ENCODE assay signal across 20 cellular contexts in genomic region chr13:93045836-93046235, GRCh38.
DNase-seq lines count a peak whose midpoint lies in the region; TF ChIP-seq lines count a peak whose summit lies in the region.
"Had no signal": no experiment of that assay in that cellular context is flagged by ENCODE, and none has a peak within 500 bp of the region (broad histone marks: within the 10 kb centered on the region; RNA-seq: fewer than 3 reads in every experiment).

No MANE protein-coding gene starts in this region.

- H3K27me3 ChIP-seq in GM23248 (replicated peaks; ENCODE audit: insufficient read depth): no peaks in the 10 kb centered on the region; the same call in 1 of the 2 replicates

- H3K9me3 Mint-ChIP-seq in immature natural killer cell: peaks cover 2 to 36% (median 17%) of the 10 kb centered on the region in 6 donors

- H3K36me3 ChIP-seq in GM23248 (ENCODE audit: low read depth): no peaks in the 10 kb centered on the region

- peak; percentile 8 for DNase-seq in GM23248
- DNase-seq in NCI-H226: peak; percentile 60
- peak; percentile 5 for DNase-seq in fibroblast of mammary gland (ENCODE audit: low read depth)
- DNase-seq in non-pigmented ciliary epithelial cell (ENCODE audit: low read depth): peak; percentile 11
- no peak for DNase-seq in immature natural killer cell
- DNase-seq in stimulated activated CD4-positive, alpha-beta T cell treated with anti-CD3 and anti-CD28 coated beads, Interleukin-2, amount 100 ng/mL, for 24 hours: no peak
- no peak for DNase-seq in posterior cingulate gyrus
- DNase-seq: DMS79 treated with DMSO at 0.1 percent for 48 hours, MM.1S, NCI-H1048, NCI-H1417 treated with DMSO at 0.1 percent for 48 hours, NCI-H187, NCI-H69, SHP77 treated with DMSO at 0.1 percent for 48 hours had no signal

- 22 to 36% methylated on average over 1 of the region's 1 CpG for WGBS in GM23248 (ENCODE audit: low coverage in 1 of 2, low lambda C conversion rate in 2 of 2, missing lambda C conversion rate in 2 of 2), 2 experiments

- no peak overlapping the region for H3K4me3 ChIP-seq in GM23248
- H3K4me3 ChIP-seq in fibroblast of mammary gland (ENCODE audit: control insufficient read depth, low read depth, low read length): no peak overlapping the region
- H3K4me3 ChIP-seq: A549, GM12878, K562, SK-N-MC had no signal

- in situ Hi-C loops in GM23248 (cut with MboI): no loop called here

- peaks cover 0 to 1% (median 0%) of the 10 kb centered on the region in 3 donors for H3K36me3 Mint-ChIP-seq in immature natural killer cell

- H3K4me3 Mint-ChIP-seq in immature natural killer cell: no peak overlapping the region
- H3K4me3 Mint-ChIP-seq: B cell had no signal

- no peaks in the 10 kb centered on the region for H3K4me1 Mint-ChIP-seq in immature natural killer cell
- H3K4me1 Mint-ChIP-seq: B cell had no signal

- H4K20me1 ChIP-seq in GM23248 (ENCODE audit: insufficient read depth): no peaks in the 10 kb centered on the region

- H3K27ac ChIP-seq in GM23248: no peak overlapping the region
- H3K27ac ChIP-seq: A549, RWPE1, SK-N-MC had no signal

- peaks cover 3 to 4% (median 3%) of the 10 kb centered on the region in 3 donors for H3K27me3 Mint-ChIP-seq in immature natural killer cell (ENCODE audit: low read depth in 3 of 3)
- H3K27me3 Mint-ChIP-seq: B cell had no signal

- H3K27ac Mint-ChIP-seq in immature natural killer cell: no peak overlapping the region
- H3K27ac Mint-ChIP-seq: B cell had no signal

- H3K9ac ChIP-seq in GM23248: no peak overlapping the region

- no peak overlapping the region for H3K4me2 ChIP-seq in GM23248 (ENCODE audit: unreplicated experiment)
- H3K4me2 ChIP-seq: A549 had no signal

- H3K9me3 ChIP-seq in GM23248 (ENCODE audit: low read depth): no peaks in the 10 kb centered on the region
- H3K9me3 ChIP-seq: A549 had no signal

- H3K9me2 ChIP-seq in GM23248 (ENCODE audit: insufficient read depth): no peaks in the 10 kb centered on the region

- no peaks in the 10 kb centered on the region for H3F3A ChIP-seq in GM23248 (ENCODE audit: insufficient read depth)

- no peaks in the 10 kb centered on the region for H3K79me2 ChIP-seq in GM23248 (ENCODE audit: insufficient read depth)

- no peak for TF ChIP-seq CTCF in fibroblast of mammary gland (conservative IDR thresholded peaks at IDR 0.05; ENCODE audit: control insufficient read depth, insufficient read depth, low read depth, low read length)

- no peaks in the 10 kb centered on the region for H3K4me1 ChIP-seq in GM23248 (ENCODE audit: insufficient read depth)
- H3K4me1 ChIP-seq: A549 had no signal

- intact Hi-C loops in posterior cingulate gyrus (cut with DNase I): no loop called here

- no peak overlapping the region for H2AFZ ChIP-seq in GM23248

Comparison
In these comparisons a context has a peak if more than half of its experiments do, and no peak if none do; other contexts are left out.
1. DNase-seq: peak in GM23248 (single experiment), NCI-H226 (single experiment), fibroblast of mammary gland (single experiment) and non-pigmented ciliary epithelial cell (single experiment); none in immature natural killer cell (0 of 3), stimulated activated CD4-positive, alpha-beta T cell treated with anti-CD3 and anti-CD28 coated beads, Interleukin-2, amount 100 ng/mL, for 24 hours (0 of 2) and posterior cingulate gyrus (0 of 10).